In genomic region chr6:90241229-90241873, GRCh38 we compare ENCODE assay signal across 17 cellular contexts.
DNase-seq lines count a peak whose midpoint lies in the region; ATAC-seq and TF ChIP-seq lines count a peak whose summit lies in the region.
"Had no signal": no experiment of that assay in that cellular context is flagged by ENCODE, and none has a peak within 500 bp of the region (broad histone marks: within the 10 kb centered on the region; RNA-seq: fewer than 3 reads in every experiment).

No MANE protein-coding gene starts in this region.

- no peaks in the 10 kb centered on the region for H3K9me3 ChIP-seq in SU-DHL-6 (ENCODE audit: insufficient read depth, low read length)
- H3K9me3 ChIP-seq: A549, ovary had no signal

- no peak overlapping the region for H3K9ac ChIP-seq in SU-DHL-6 (ENCODE audit: low read length)

- H3K4me3 Mint-ChIP-seq in memory B cell = no peak overlapping the region
- H3K4me3 Mint-ChIP-seq: type B pancreatic cell had no signal

- no peak overlapping the region for H3K27ac ChIP-seq in SU-DHL-6 (ENCODE audit: low read depth, low read length)
- H3K27ac ChIP-seq: A549, ovary had no signal

- peaks cover 8% of the 10 kb centered on the region; the same call in 1 of the 2 replicates for H3F3A ChIP-seq in SU-DHL-6 (ENCODE audit: insufficient read depth)

- no peaks in the 10 kb centered on the region for H4K20me1 ChIP-seq in SU-DHL-6 (ENCODE audit: low read depth, low read length)

- TF ChIP-seq CTCF in SU-DHL-6 (IDR thresholded peaks at IDR 0.05; ENCODE audit: insufficient read depth, low read length, poor library complexity, severe bottlenecking) = no peak

- H3K9me3 Mint-ChIP-seq in memory B cell = no peaks in the 10 kb centered on the region
- H3K9me3 Mint-ChIP-seq: activated T-helper 2 cell treated with anti-CD3 and anti-CD28 coated beads, Interferon-gamma antibody, Interleukin-2, Interleukin-4, amounts not matched to agents 10 μg/mL and 5 μg/mL and 100 μg/mL, durations not matched to agents 14 hours and 24 hours and 36 hours had no signal

- H3K4me1 Mint-ChIP-seq in memory B cell = peaks cover 11% of the 10 kb centered on the region

- no peaks in the 10 kb centered on the region for H3K79me2 ChIP-seq in SU-DHL-6 (ENCODE audit: insufficient read depth, low read length)

- H3K27me3 Mint-ChIP-seq in memory B cell = no peaks in the 10 kb centered on the region
- H3K27me3 Mint-ChIP-seq: type B pancreatic cell had no signal

- no peak overlapping the region for H2AFZ ChIP-seq in SU-DHL-6 (ENCODE audit: low read depth, low read length, severe bottlenecking)

- no peaks in the 10 kb centered on the region for H3K36me3 ChIP-seq in SU-DHL-6 (ENCODE audit: low read length)
- H3K36me3 ChIP-seq: ovary had no signal

- peak overlapping the region; percentile 73 for H3K27ac Mint-ChIP-seq in memory B cell
- H3K27ac Mint-ChIP-seq: activated T-helper 2 cell treated with anti-CD3 and anti-CD28 coated beads, Interferon-gamma antibody, Interleukin-2, Interleukin-4, amounts not matched to agents 10 μg/mL and 5 μg/mL and 100 μg/mL, durations not matched to agents 14 hours and 24 hours and 36 hours; type B pancreatic cell had no signal

- peak; percentile 38 for DNase-seq in NCI-H345 (lab: John Stamatoyannopoulos, UW)
- no peak for DNase-seq in NCI-H345 treated with DMSO at 0.1 percent for 48 hours (lab: John Stamatoyannopoulos, UW; ENCODE audit: unreplicated experiment)
- peak; percentile 18 for DNase-seq in ELF-1 (ENCODE audit: low read depth, low spot score)
- no peak for DNase-seq in memory B cell (ENCODE audit: low spot score in 2 of 2)
- no peak for DNase-seq in NCI-H510A (lab: John Stamatoyannopoulos, UW)
- DNase-seq: activated CD4-positive, CD25-positive, alpha-beta regulatory T cell treated with anti-CD3 and anti-CD28 coated beads, Interleukin-2, amount 50 U/mL, for 72 hours; hypothalamus; NCI-H1417 treated with DMSO at 0.1 percent for 48 hours; ovary had no signal

- ATAC-seq in memory B cell (ENCODE audit: low read depth) = peak; percentile 32
- ATAC-seq in HG03139 (IDR thresholded peaks at IDR 0.05; ENCODE audit: unreplicated experiment) = no peak
- no peak for ATAC-seq in HG03378 (IDR thresholded peaks at IDR 0.05; ENCODE audit: unreplicated experiment)
- ATAC-seq: A549, esophagus mucosa, SK-N-SH treated with all-trans-retinoic acid at 6 μM for 48 hours had no signal

- no peak overlapping the region for H3K4me3 ChIP-seq in SU-DHL-6 (ENCODE audit: insufficient read depth, low read length, poor library complexity, severe bottlenecking)
- H3K4me3 ChIP-seq: A549, ovary had no signal

- peaks cover 14% of the 10 kb centered on the region for H3K36me3 Mint-ChIP-seq in memory B cell

- H3K27me3 ChIP-seq in SU-DHL-6 (ENCODE audit: low read length) = no peaks in the 10 kb centered on the region
- H3K27me3 ChIP-seq: ovary had no signal

- no peaks in the 10 kb centered on the region for H3K9me2 ChIP-seq in SU-DHL-6 (replicated peaks; ENCODE audit: insufficient read depth, low read length)

- H3K4me2 ChIP-seq in SU-DHL-6 (ENCODE audit: low read depth, low read length, poor library complexity, severe bottlenecking) = peak overlapping the region; percentile 4
- H3K4me2 ChIP-seq: A549 had no signal

Comparison
In these comparisons a context has a peak if more than half of its experiments do, and no peak if none do; other contexts are left out.
1. DNase-seq: peak in NCI-H345 (single experiment) and ELF-1 (single experiment); none in NCI-H345 treated with DMSO at 0.1 percent for 48 hours (single experiment), memory B cell (0 of 2) and NCI-H510A (single experiment).